ENCODE assay signal across 21 cellular contexts in genomic region chr1:187854457-187854856, GRCh38.
"Had no signal": no experiment of that assay in that cellular context is flagged by ENCODE, and none has a peak within 500 bp of the region (broad histone marks: within the 10 kb centered on the region; RNA-seq: fewer than 3 reads in every experiment).

No MANE protein-coding gene starts in this region.

- H3K9me3 ChIP-seq: ascending aorta, thoracic aorta had no signal

- H3K4me1 ChIP-seq: ascending aorta, heart right ventricle, upper lobe of left lung had no signal

- H3K36me3 ChIP-seq: ascending aorta, brain microvascular endothelial cell, heart right ventricle, thoracic aorta, upper lobe of left lung had no signal

- DNase-seq: activated CD4-positive, alpha-beta T cell treated with anti-CD3 and anti-CD28 coated beads for 48 hours; activated CD8-positive, alpha-beta T cell treated with anti-CD3 and anti-CD28 coated beads for 36 hours; brain microvascular endothelial cell; caudate nucleus; effector CD4-positive, alpha-beta T cell; erythroblast; foreskin fibroblast; heart right ventricle; islet precursor cell; left cardiac atrium; midbrain; natural killer cell; retina; stimulated activated CD4-positive, alpha-beta T cell treated with anti-CD3 and anti-CD28 coated beads, Interleukin-2, amount 100 ng/mL, for 48 hours; stimulated activated CD8-positive, alpha-beta memory T cell treated with anti-CD3 and anti-CD28 coated beads, Interleukin-4, amount 100 ng/mL, for 48 hours; stimulated activated naive CD4-positive, alpha-beta T cell; upper lobe of left lung had no signal

- ATAC-seq: activated CD8-positive, alpha-beta T cell treated with anti-CD3 and anti-CD28 coated beads for 36 hours; activated naive CD4-positive, alpha-beta T cell treated with anti-CD3 and anti-CD28 coated beads, Interleukin-2, amount 50 U/mL, for 72 hours; heart right ventricle; left cardiac atrium; natural killer cell had no signal

- FAIRE-seq: endometrium had no signal

- H3K27me3 ChIP-seq: ascending aorta, brain microvascular endothelial cell, heart right ventricle, upper lobe of left lung had no signal

- H3K4me3 ChIP-seq: ascending aorta, heart right ventricle, thoracic aorta, upper lobe of left lung had no signal

- H3K27ac ChIP-seq: ascending aorta, brain microvascular endothelial cell, heart right ventricle, thoracic aorta, upper lobe of left lung had no signal
